1 cellular context compared by ENCODE assay signal in genomic region chr3:10933470-10933957, GRCh38.
TF ChIP-seq lines count a peak whose summit lies in the region.

No MANE protein-coding gene starts in this region.

TF ChIP-seq in HepG2, 621 proteins besides CTCF, POLR2A, EP300 and RAD21:
- TF ChIP-seq TIGD3 (CRISPR knock-in tag; IDR thresholded peaks at IDR 0.05; ENCODE audit: borderline replicate concordance) (no peak), ZNF30 (CRISPR knock-in tag; IDR thresholded peaks at IDR 0.05) (no peak), ARID3A (IDR thresholded peaks at IDR 0.05; ENCODE audit: low read depth, low read length) (no peak), ZNF407 (CRISPR knock-in tag; IDR thresholded peaks at IDR 0.05; ENCODE audit: not compliant biosample characterization) (no peak), FOXA1 (IDR thresholded peaks at IDR 0.05) (no peak), FOXA1 (CRISPR knock-in tag; IDR thresholded peaks at IDR 0.05) (no peak), FOXJ3 (CRISPR knock-in tag; IDR thresholded peaks at IDR 0.05; ENCODE audit: borderline replicate concordance) (no peak), NCOR1 (IDR thresholded peaks at IDR 0.05; ENCODE audit: borderline replicate concordance, low read length) (no peak), ZNF350 (CRISPR knock-in tag; IDR thresholded peaks at IDR 0.05; ENCODE audit: borderline replicate concordance, low read depth) (no peak), NRL (CRISPR knock-in tag; IDR thresholded peaks at IDR 0.05; ENCODE audit: borderline replicate concordance) (no peak), MXD4 (CRISPR knock-in tag; IDR thresholded peaks at IDR 0.05) (no peak), ZNF317 (CRISPR knock-in tag; IDR thresholded peaks at IDR 0.05) (no peak), ZNF883 (CRISPR knock-in tag; IDR thresholded peaks at IDR 0.05; ENCODE audit: not compliant biosample characterization) (no peak), ZNF589 (CRISPR knock-in tag; conservative IDR thresholded peaks at IDR 0.05) (no peak), ZNF747 (CRISPR knock-in tag; IDR thresholded peaks at IDR 0.05; ENCODE audit: borderline replicate concordance) (no peak), TEF (CRISPR knock-in tag; IDR thresholded peaks at IDR 0.05) (no peak), PRDM15 (CRISPR knock-in tag; IDR thresholded peaks at IDR 0.05) (no peak), POLR2AphosphoS2 (IDR thresholded peaks at IDR 0.05; ENCODE audit: low read depth, low read length) (no peak), JARID2 (CRISPR knock-in tag; IDR thresholded peaks at IDR 0.05; ENCODE audit: insufficient replicate concordance) (no peak), ATF5 (CRISPR knock-in tag; IDR thresholded peaks at IDR 0.05; ENCODE audit: low read depth) (no peak)
TF ChIP-seq in HepG2: peak in this region for 0.
